7 cellular contexts compared by ENCODE assay signal in the genomic region with DNA sequence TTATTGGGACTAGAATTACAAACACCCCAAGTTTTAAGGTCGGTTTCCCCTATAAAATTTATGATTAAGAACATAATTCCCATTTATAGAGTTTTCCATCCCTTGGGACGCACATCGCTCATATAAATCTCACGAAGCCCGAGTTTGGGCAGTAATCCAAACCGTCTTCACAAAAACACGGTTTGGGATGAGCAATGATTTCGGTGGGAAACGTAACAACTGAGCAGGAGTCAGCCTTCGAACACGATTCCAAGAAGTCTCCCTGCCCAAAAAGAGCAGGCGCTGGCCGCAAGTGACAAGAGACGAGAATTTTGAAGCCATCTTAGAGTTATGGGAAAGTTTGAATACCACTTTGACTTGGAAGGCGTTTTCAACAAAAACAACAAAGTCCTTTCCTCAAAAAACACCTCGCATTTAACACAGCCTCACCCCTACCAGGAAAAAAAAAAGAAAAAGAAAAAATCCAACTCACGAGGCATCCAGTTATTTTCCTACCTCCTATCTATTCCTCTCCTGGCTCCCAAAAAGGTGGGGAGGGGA. TPM values are rescaled to one million over a fixed set of nuclear protein-coding genes. Genes with fewer than 3 reads are reported as not detected.
DNase-seq lines count a peak whose midpoint lies in the region; ATAC-seq, FAIRE-seq and TF ChIP-seq lines count a peak whose summit lies in the region.

No MANE protein-coding gene starts in this region.

- no peaks in the 10 kb centered on the region for H4K20me1 ChIP-seq in GM23248 (ENCODE audit: insufficient read depth)

- H3K9me3 ChIP-seq in GM23248 (ENCODE audit: low read depth) (no peaks in the 10 kb centered on the region), esophagus muscularis mucosa (no peaks in the 10 kb centered on the region), ovary (no peaks in the 10 kb centered on the region)

- no peak for FAIRE-seq in RCC 7860 (lab: Jason Lieb, UNC)

- no peak for ATAC-seq in GM21390 (IDR thresholded peaks at IDR 0.05; ENCODE audit: unreplicated experiment)

- H3K9me2 ChIP-seq in GM23248 (ENCODE audit: insufficient read depth), result no peaks in the 10 kb centered on the region

- 1 to 3% methylated on average over 17 of the region's 17 CpGs for WGBS in GM23248 (ENCODE audit: low coverage in 1 of 2, low lambda C conversion rate in 2 of 2, missing lambda C conversion rate in 2 of 2), 2 experiments
- 12% methylated on average over 17 of the region's 17 CpGs for WGBS in esophagus muscularis mucosa
- 1 to 4% (median 1%) methylated on average over 17 of the region's 17 CpGs for WGBS in ovary, 3 donors

- POLR2A ChIA-PET in RWPE1 (lab: Yijun Ruan, JAX; ENCODE audit: low non-redundant PET), result no interaction called here

- TF ChIP-seq POLR2A in esophagus muscularis mucosa (IDR thresholded peaks at IDR 0.05; ENCODE audit: low read depth) (no peak), ovary (IDR thresholded peaks at IDR 0.05) (no peak)

- no peaks in the 10 kb centered on the region for H3K36me3 ChIP-seq in GM23248 (ENCODE audit: low read depth)
- no peaks in the 10 kb centered on the region for H3K36me3 ChIP-seq in esophagus muscularis mucosa
- H3K36me3 ChIP-seq in ovary, result no peaks in the 10 kb centered on the region

- H3K4me2 ChIP-seq in GM23248 (ENCODE audit: unreplicated experiment), result peak overlapping the region; percentile 87

- peaks cover 21% of the 10 kb centered on the region for H3F3A ChIP-seq in GM23248 (ENCODE audit: insufficient read depth)

- peaks cover 57% of the 10 kb centered on the region for H3K79me2 ChIP-seq in GM23248 (ENCODE audit: insufficient read depth)

- peak overlapping the region; percentile 97 for H3K9ac ChIP-seq in GM23248

- DNase-seq in GM23248, result peak; percentile 90
- peak; percentile 20 for DNase-seq in RWPE1 (ENCODE audit: low spot score)
- no peak for DNase-seq in esophagus muscularis mucosa (ENCODE audit: extremely low spot score)
- DNase-seq in ovary, result peak in 4 of 5 donors; percentile 30 to 53 (median 46)
- no peak for DNase-seq in RCC 7860 (ENCODE audit: low spot score)
- DNase-seq in stimulated activated naive CD4-positive, alpha-beta T cell treated with Interleukin-2 at 50 U/mL for 16 hours (lab: John Stamatoyannopoulos, UW), result no peak

- TF ChIP-seq EP300 in esophagus muscularis mucosa (IDR thresholded peaks at IDR 0.05) (no peak), ovary (IDR thresholded peaks at IDR 0.05) (no peak)

- H3K4me3 ChIP-seq in GM23248, result peak overlapping the region; percentile 88
- H3K4me3 ChIP-seq in esophagus muscularis mucosa, result peak overlapping the region; percentile 71 to 96 (median 86)
- H3K4me3 ChIP-seq in ovary, result peak overlapping the region; percentile 88

- TF ChIP-seq CTCF in RWPE1 (conservative IDR thresholded peaks at IDR 0.05; ENCODE audit: low read depth), result no peak
- TF ChIP-seq CTCF in esophagus muscularis mucosa (IDR thresholded peaks at IDR 0.05), result no peak
- no peak for TF ChIP-seq CTCF in ovary (IDR thresholded peaks at IDR 0.05)

- no peaks in the 10 kb centered on the region for H3K27me3 ChIP-seq in GM23248 (replicated peaks; ENCODE audit: insufficient read depth)
- H3K27me3 ChIP-seq in esophagus muscularis mucosa, result no peaks in the 10 kb centered on the region
- no peaks in the 10 kb centered on the region for H3K27me3 ChIP-seq in ovary

- in situ Hi-C loops in GM23248 (cut with MboI), result no loop called here

- CTCF ChIA-PET in RWPE1 (lab: Yijun Ruan, JAX), result no interaction called here

- H3K27ac ChIP-seq in GM23248 (peak overlapping the region; percentile 77), RWPE1 (peak overlapping the region; percentile 43; the same call in 1 of the 2 replicates), esophagus muscularis mucosa (replicated peaks in 1 of 4) (peak overlapping the region; percentile 94 to 99 (median 98)), ovary (peak overlapping the region; percentile 95 to 99)

- H3K4me1 ChIP-seq in GM23248 (ENCODE audit: insufficient read depth) (0 out of 2 replicates have a peak, but pooled peaks cover 2% of the 10 kb centered on the region), esophagus muscularis mucosa (peaks cover 31 to 66% (median 51%) of the 10 kb centered on the region in 4 donors), ovary (ENCODE audit: insufficient read depth) (peaks cover 6% of the 10 kb centered on the region)

- intact Hi-C loops in esophagus muscularis mucosa (cut with DNase I), result no loop called here
- intact Hi-C loops in ovary (cut with DNase I), result loop anchor here in 1 of 4 donors (5.0 kb wide), 1 partner anchor 44 kb away; a partner anchor contains a TSS

- H2AFZ ChIP-seq in GM23248, result peak overlapping the region; percentile 61

RNA-seq across cellular contexts. Expression of a gene that starts 1.7 kb away (rescaled TPM):
- 34.0 and 35.0 TPM in 2 replicates for total RNA-seq in GM23248 (2014; rRNA removed; shearing (Covaris generic))
- polyA plus RNA-seq in GM23248 (2016; fragmentation: Nextera tagmentation; extraction: Ambion mirVana) (16.2 and 16.6 TPM in 2 replicates), ovary (10 to 100 TPM; 39.7 to 76.7 TPM)
- total RNA-seq in esophagus muscularis mucosa (10 to 100 TPM; 37.0 to 53.1 (median 46.0) TPM), ovary (10 to 100 TPM; 27.2 to 62.0 (median 50.6) TPM)

RNA-seq across cellular contexts. Expression of a gene that starts 46.5 kb away (rescaled TPM):
- total RNA-seq in GM23248 (2014; rRNA removed; shearing (Covaris generic)), result 13.4 and 19.1 TPM in 2 replicates
- 29.7 and 30.8 TPM in 2 replicates for polyA plus RNA-seq in GM23248 (2016; fragmentation: Nextera tagmentation; extraction: Ambion mirVana)
- 10 to 100 TPM; 29.3 to 42.8 (median 38.4) TPM for total RNA-seq in esophagus muscularis mucosa
- 10 to 100 TPM; 20.0 to 49.7 (median 39.5) TPM for total RNA-seq in ovary
- 10 to 100 TPM; 41.6 to 42.8 TPM for polyA plus RNA-seq in ovary

Comparison
In these comparisons a context has a peak if more than half of its experiments do, and no peak if none do; other contexts are left out.
1. DNase-seq: peak in GM23248 (single experiment), RWPE1 (single experiment) and ovary (4 of 5); none in esophagus muscularis mucosa (single experiment), RCC 7860 (single experiment) and stimulated activated naive CD4-positive, alpha-beta T cell treated with Interleukin-2 at 50 U/mL for 16 hours (single experiment).
2. H3K27ac ChIP-seq: peak in every context shown above with its lines; median percentile 98 in esophagus muscularis mucosa; 97 in ovary; 77 in GM23248; 43 in RWPE1.
3. Peak in every context shown above with its lines, with median percentiles within 50 percentile points of each other: H3K4me3 ChIP-seq.